35 cellular contexts compared by ENCODE assay signal in genomic region chr1:156785458-156785857, GRCh38. TPM values are rescaled to one million over a fixed set of nuclear protein-coding genes. Genes with fewer than 3 reads are reported as not detected.
"Had no signal": no experiment of that assay in that cellular context is flagged by ENCODE, and none has a peak within 500 bp of the region (broad histone marks: within the 10 kb centered on the region; RNA-seq: fewer than 3 reads in every experiment).

No MANE protein-coding gene starts in this region.

- DNase-seq: activated CD4-positive, alpha-beta T cell treated with anti-CD3 and anti-CD28 coated beads for 1 hour; activated CD4-positive, alpha-beta T cell treated with anti-CD3 and anti-CD28 coated beads, Interleukin-2, amount 10 ng/mL, durations not matched to agents 24 days and 14 days; activated CD4-positive, alpha-beta T cell treated with anti-CD3 and anti-CD28 coated beads, Interleukin-2, amount 50 U/mL, for 48 hours; activated CD4-positive, CD25-positive, alpha-beta regulatory T cell; activated CD8-positive, alpha-beta memory T cell treated with anti-CD3 and anti-CD28 coated beads for 24 hours; activated CD8-positive, alpha-beta memory T cell treated with anti-CD3 and anti-CD28 coated beads, Interleukin-2, amount 10 ng/mL, durations not matched to agents 7 days and 5 days; activated CD8-positive, alpha-beta memory T cell treated with anti-CD3 and anti-CD28 coated beads, Interleukin-2, amount 50 U/mL, for 48 hours; activated effector memory CD4-positive, alpha-beta T cell treated with Interleukin-2 at 50 U/mL for 16 hours; activated naive CD4-positive, alpha-beta T cell treated with anti-CD3 and anti-CD28 coated beads, Interleukin-2, amount 10 ng/mL, durations not matched to agents 7 days and 5 days; activated naive CD8-positive, alpha-beta T cell treated with anti-CD3 and anti-CD28 coated beads, Interleukin-2, amount 50 U/mL, for 24 hours; activated T-cell treated with anti-CD3 and anti-CD28 coated beads, Interleukin-2, amount 50 U/mL, for 48 hours; amniotic stem cell; aorta; Kasumi-1; KG1; MG63; NCI-H1048; NCI-H1105 treated with DMSO at 0.1 percent for 48 hours; NCI-H1436; NCI-H1694; NCI-H1930; NCI-H2081 treated with DMSO at 0.1 percent for 48 hours; NCI-H345; NCI-H524 treated with DMSO at 0.1 percent for 48 hours; RPMI8226; SIG-M5; T-helper 1 cell; T1000; WERI-Rb-1 had no signal

- H3K27ac ChIP-seq: cardiac muscle cell, Peyer's patch, WERI-Rb-1 had no signal

- H3K27ac Mint-ChIP-seq: activated CD4-positive, alpha-beta T cell treated with anti-CD3 and anti-CD28 coated beads, Interleukin-2, amount 10 ng/mL, durations not matched to agents 24 days and 14 days; activated CD8-positive, alpha-beta memory T cell treated with anti-CD3 and anti-CD28 coated beads, Interleukin-2, amount 10 ng/mL, durations not matched to agents 7 days and 5 days; activated naive CD8-positive, alpha-beta T cell; activated naive CD8-positive, alpha-beta T cell treated with anti-CD3 and anti-CD28 coated beads, Interleukin-2, amount 50 U/mL, for 24 hours had no signal

- H3K9me3 ChIP-seq: MG63, Peyer's patch had no signal

- H3K4me1 ChIP-seq: Peyer's patch had no signal

- H3K4me3 ChIP-seq: cardiac muscle cell, MG63, Peyer's patch had no signal

- H3K27me3 Mint-ChIP-seq: activated CD4-positive, alpha-beta T cell treated with anti-CD3 and anti-CD28 coated beads, Interleukin-2, amount 10 ng/mL, durations not matched to agents 24 days and 14 days; activated CD8-positive, alpha-beta memory T cell treated with anti-CD3 and anti-CD28 coated beads, Interleukin-2, amount 10 ng/mL, durations not matched to agents 7 days and 5 days; activated naive CD4-positive, alpha-beta T cell treated with anti-CD3 and anti-CD28 coated beads, Interleukin-2, amount 10 ng/mL, durations not matched to agents 7 days and 5 days; activated naive CD8-positive, alpha-beta T cell; activated naive CD8-positive, alpha-beta T cell treated with anti-CD3 and anti-CD28 coated beads, Interleukin-2, amount 50 U/mL, for 24 hours; central memory CD8-positive, alpha-beta T cell had no signal

- H3K4me3 Mint-ChIP-seq: activated CD4-positive, alpha-beta T cell treated with anti-CD3 and anti-CD28 coated beads, Interleukin-2, amount 10 ng/mL, durations not matched to agents 24 days and 14 days; activated CD8-positive, alpha-beta memory T cell treated with anti-CD3 and anti-CD28 coated beads, Interleukin-2, amount 10 ng/mL, durations not matched to agents 7 days and 5 days; activated naive CD4-positive, alpha-beta T cell treated with anti-CD3 and anti-CD28 coated beads, Interleukin-2, amount 10 ng/mL, durations not matched to agents 7 days and 5 days; activated naive CD8-positive, alpha-beta T cell; activated naive CD8-positive, alpha-beta T cell treated with anti-CD3 and anti-CD28 coated beads, Interleukin-2, amount 50 U/mL, for 24 hours; central memory CD8-positive, alpha-beta T cell had no signal

- H3K27me3 ChIP-seq: cardiac muscle cell, MG63, Peyer's patch had no signal

- H3K9me3 Mint-ChIP-seq: activated CD4-positive, alpha-beta T cell treated with anti-CD3 and anti-CD28 coated beads, Interleukin-2, amount 10 ng/mL, durations not matched to agents 24 days and 14 days; activated naive CD4-positive, alpha-beta T cell treated with anti-CD3 and anti-CD28 coated beads, Interleukin-2, amount 10 ng/mL, durations not matched to agents 7 days and 5 days; activated naive CD8-positive, alpha-beta T cell treated with anti-CD3 and anti-CD28 coated beads, Interleukin-2, amount 50 U/mL, for 24 hours; central memory CD8-positive, alpha-beta T cell had no signal

- ATAC-seq: activated CD8-positive, alpha-beta memory T cell treated with anti-CD3 and anti-CD28 coated beads, Interleukin-2, amount 10 ng/mL, durations not matched to agents 7 days and 5 days; activated naive CD8-positive, alpha-beta T cell treated with anti-CD3 and anti-CD28 coated beads, Interleukin-2, amount 50 U/mL, for 24 hours; SK-N-SH treated with all-trans-retinoic acid at 6 μM for 48 hours had no signal

RNA-seq across cellular contexts. Expression of gene SH2D2A, which starts 31.2 kb away (rescaled TPM):
- total RNA-seq: SK-MEL-5 had no signal
